In the genomic region with DNA sequence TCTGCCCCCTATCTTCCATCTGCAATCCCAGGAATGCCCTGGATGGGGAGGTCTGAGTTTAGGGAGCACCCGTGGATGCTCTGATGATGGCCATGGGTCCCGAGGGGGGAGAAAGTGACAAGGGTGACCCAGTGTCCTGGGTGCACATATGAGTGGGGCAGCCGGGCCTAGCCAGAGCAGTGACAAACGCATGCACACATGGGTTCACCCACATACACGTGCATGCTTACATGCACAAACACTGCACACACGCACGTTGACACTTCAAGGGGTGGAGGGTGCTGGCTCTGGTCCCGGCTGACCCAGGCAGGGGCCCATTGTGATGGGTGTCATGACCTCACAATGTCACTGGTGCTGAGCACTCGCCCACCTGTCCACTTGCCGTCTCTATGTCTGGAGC, we compare ENCODE assay signal across 9 cellular contexts. TPM values are rescaled to one million over a fixed set of nuclear protein-coding genes. Genes with fewer than 3 reads are reported as not detected.
"Had no signal": no experiment of that assay in that cellular context is flagged by ENCODE, and none has a peak within 500 bp of the region (broad histone marks: within the 10 kb centered on the region; RNA-seq: fewer than 3 reads in every experiment).

A gene (plus strand): TSS at position 384 of the 400 bp plus-strand sequence. CDS start 3,066 bp downstream, outside the sequence.

RNA-seq across cellular contexts. Expression of the gene that starts here (rescaled TPM):
- total RNA-seq: activated T-cell treated with anti-CD3 and anti-CD28 coated beads, Interleukin-2, amount 50 U/mL, for 4 hours; activated T-helper 1 cell treated with anti-CD3 and anti-CD28 coated beads, Interleukin-12 subunit alpha, Interleukin-12 subunit beta, Interleukin-2, Interleukin-4 antibody, amounts not matched to agents 30 ng/mL and 10 ng/mL and 1 ng/mL, durations not matched to agents 14 hours and 24 hours and 36 hours; adrenal gland; aorta; ascending aorta; body of pancreas; bronchial epithelial cell; cardiac septum; chondrocyte had no signal
